ENCODE assay signal across 18 cellular contexts in the genomic region with DNA sequence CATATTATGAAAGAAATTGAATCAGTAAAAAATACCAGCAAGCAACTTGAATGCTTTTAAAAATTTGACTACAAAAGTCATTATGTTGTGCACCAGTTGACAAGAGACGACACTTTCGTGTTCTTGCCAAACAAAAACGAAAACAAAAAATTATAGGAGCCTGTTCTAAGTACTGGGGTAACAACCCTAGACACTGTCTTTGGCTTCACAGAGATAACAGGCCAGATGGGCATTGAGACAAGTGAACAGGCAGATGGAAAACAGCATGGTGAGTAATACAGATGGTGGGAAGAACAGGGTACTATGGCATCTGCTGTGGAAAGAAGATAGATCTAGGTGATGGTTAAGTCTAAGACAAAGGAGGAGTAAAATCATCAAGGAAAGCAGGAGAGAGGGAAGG.
DNase-seq lines count a peak whose midpoint lies in the region; TF ChIP-seq lines count a peak whose summit lies in the region.
"Had no signal": no experiment of that assay in that cellular context is flagged by ENCODE, and none has a peak within 500 bp of the region (broad histone marks: within the 10 kb centered on the region; RNA-seq: fewer than 3 reads in every experiment).

No MANE protein-coding gene starts in this region.

- 92% methylated on average over 3 of the region's 3 CpGs for WGBS in mesenchymal stem cell

- no peaks in the 10 kb centered on the region for H3K4me1 Mint-ChIP-seq in chondrocyte (ENCODE audit: low read depth)
- H3K4me1 Mint-ChIP-seq: CD14-positive monocyte, IgD-negative memory B cell had no signal

- no peak overlapping the region for H3K27ac ChIP-seq in mesenchymal stem cell (ENCODE audit: low read length, poor library complexity, severe bottlenecking)

- H2BK120ac ChIP-seq in mesenchymal stem cell (ENCODE audit: low read depth, low read length): no peak overlapping the region

- no peak overlapping the region for H2BK15ac ChIP-seq in mesenchymal stem cell (ENCODE audit: low read depth, poor library complexity, severe bottlenecking)

- H3K27ac Mint-ChIP-seq in chondrocyte (ENCODE audit: unreplicated experiment): no peak overlapping the region
- H3K27ac Mint-ChIP-seq: CD14-positive monocyte; IgD-negative memory B cell; T-helper 1 cell treated with Interleukin-12 subunit alpha and Interleukin-12 subunit beta and Interleukin-4 antibody, amounts not matched to agents 30 μg/mL and 1 μg/mL, for 36 hours had no signal

- H3K18ac ChIP-seq in mesenchymal stem cell (ENCODE audit: low read depth in 1 of 2, low read length in 2 of 2): no peak overlapping the region

- H4K91ac ChIP-seq in mesenchymal stem cell (ENCODE audit: low read length): no peak overlapping the region

- H3K27me3 Mint-ChIP-seq in chondrocyte (ENCODE audit: low read depth): peaks cover 11% of the 10 kb centered on the region
- H3K27me3 Mint-ChIP-seq: IgD-negative memory B cell had no signal

- H3K9ac ChIP-seq in mesenchymal stem cell (ENCODE audit: low read length): no peak overlapping the region

- H3K9me3 ChIP-seq in mesenchymal stem cell (ENCODE audit: control insufficient read depth, low read length): no peaks in the 10 kb centered on the region
- H3K9me3 ChIP-seq: Caco-2 had no signal

- no peak overlapping the region for H3K4me2 ChIP-seq in mesenchymal stem cell (ENCODE audit: low read length, poor library complexity, severe bottlenecking)

- H3K23ac ChIP-seq in mesenchymal stem cell (ENCODE audit: low read length in 2 of 2): no peak overlapping the region

- no peaks in the 10 kb centered on the region for H3K9me3 Mint-ChIP-seq in chondrocyte (ENCODE audit: low read depth)
- H3K9me3 Mint-ChIP-seq: CD14-positive monocyte had no signal

- H2AK5ac ChIP-seq in mesenchymal stem cell (ENCODE audit: low read length, severe bottlenecking): no peak overlapping the region

- DNase-seq in NCI-H1105 (lab: John Stamatoyannopoulos, UW): peak; percentile 45
- peak; percentile 43 for DNase-seq in NCI-H2227 treated with DMSO at 0.1 percent for 48 hours (lab: John Stamatoyannopoulos, UW)
- DNase-seq in SK-N-DZ (ENCODE audit: low spot score): peak; percentile 6
- no peak for DNase-seq in mesenchymal stem cell
- no peak for DNase-seq in chondrocyte (ENCODE audit: low spot score)
- DNase-seq in SHP77 treated with DMSO at 0.1 percent for 48 hours (lab: John Stamatoyannopoulos, UW): no peak
- no peak for DNase-seq in NCI-H774 (lab: John Stamatoyannopoulos, UW)
- no peak for DNase-seq in amygdala (lab: John Stamatoyannopoulos, UW)
- DNase-seq: Caco-2, DMS53, HCEC 1CT, Kasumi-1, NCI-H1417 treated with DMSO at 0.1 percent for 48 hours, NCI-H2081, SHP77 had no signal

- peak overlapping the region; percentile 42 for H2AFZ ChIP-seq in mesenchymal stem cell (ENCODE audit: low read depth, low read length)

- TF ChIP-seq CTCF in chondrocyte (IDR thresholded peaks at IDR 0.05): no peak

- H3K79me1 ChIP-seq in mesenchymal stem cell (replicated peaks; ENCODE audit: low read length, poor library complexity, severe bottlenecking): no peaks in the 10 kb centered on the region

- H3K14ac ChIP-seq in mesenchymal stem cell (ENCODE audit: low read length in 2 of 2): no peak overlapping the region

- H3K4me3 Mint-ChIP-seq in chondrocyte (ENCODE audit: unreplicated experiment): no peak overlapping the region
- H3K4me3 Mint-ChIP-seq: CD14-positive monocyte; IgD-negative memory B cell; T-helper 1 cell treated with Interleukin-12 subunit alpha and Interleukin-12 subunit beta and Interleukin-4 antibody, amounts not matched to agents 30 μg/mL and 1 μg/mL, for 36 hours had no signal

- H3K36me3 Mint-ChIP-seq in chondrocyte (ENCODE audit: low read depth): no peaks in the 10 kb centered on the region
- H3K36me3 Mint-ChIP-seq: CD14-positive monocyte had no signal

- no peaks in the 10 kb centered on the region for H3K36me3 ChIP-seq in mesenchymal stem cell (ENCODE audit: control insufficient read depth in 1 of 2, insufficient read depth in 2 of 2, low read depth in 1 of 2, low read length in 2 of 2)

- no peak overlapping the region for H3K4ac ChIP-seq in mesenchymal stem cell (ENCODE audit: low read depth in 1 of 2, low read length in 2 of 2)

- no peaks in the 10 kb centered on the region for H3K27me3 ChIP-seq in mesenchymal stem cell (ENCODE audit: control insufficient read depth in 1 of 2, insufficient read depth in 1 of 2, low read length in 2 of 2)

- H3K4me3 ChIP-seq in mesenchymal stem cell (ENCODE audit: insufficient read depth in 1 of 2, low read depth in 1 of 2, low read length in 2 of 2): no peak overlapping the region

- no peaks in the 10 kb centered on the region for H3K4me1 ChIP-seq in mesenchymal stem cell (ENCODE audit: control insufficient read depth, insufficient read depth, low read depth, low read length)

- no peak overlapping the region for H4K8ac ChIP-seq in mesenchymal stem cell (ENCODE audit: low read length)

- H2BK12ac ChIP-seq in mesenchymal stem cell (ENCODE audit: low read length in 2 of 2): no peak overlapping the region

- no peak overlapping the region for H2BK5ac ChIP-seq in mesenchymal stem cell (ENCODE audit: low read depth, low read length, poor library complexity, severe bottlenecking)

Comparison
In these comparisons a context has a peak if more than half of its experiments do, and no peak if none do; other contexts are left out.
1. DNase-seq: peak in NCI-H1105 (single experiment), NCI-H2227 treated with DMSO at 0.1 percent for 48 hours (single experiment) and SK-N-DZ (single experiment); none in mesenchymal stem cell (single experiment), chondrocyte (single experiment), SHP77 treated with DMSO at 0.1 percent for 48 hours (single experiment), NCI-H774 (single experiment) and amygdala (0 of 56).